14 cellular contexts compared by ENCODE assay signal in genomic region chrX:8037593-8038348, GRCh38.
DNase-seq lines count a peak whose midpoint lies in the region; ATAC-seq, FAIRE-seq and TF ChIP-seq lines count a peak whose summit lies in the region.
"Had no signal": no experiment of that assay in that cellular context is flagged by ENCODE, and none has a peak within 500 bp of the region (broad histone marks: within the 10 kb centered on the region; RNA-seq: fewer than 3 reads in every experiment).

No MANE protein-coding gene starts in this region.

- POLR2A ChIA-PET in H1 (lab: Charles Lee; ENCODE audit: partially characterized antibody) = no interaction called here

- no peak overlapping the region for H3K23ac ChIP-seq in H1 (ENCODE audit: insufficient read length)

- no peak overlapping the region for H3K56ac ChIP-seq in H1 (replicated peaks; ENCODE audit: insufficient read length, low read depth, low read length)

- peak overlapping the region; percentile 72 for H3K4me3 Mint-ChIP-seq in activated T-cell treated with anti-CD3 and anti-CD28 coated beads, Interleukin-2, amount 50 U/mL, for 4 hours
- H3K4me3 Mint-ChIP-seq: dendritic cell treated with granulocyte-macrophage colony-stimulating factor and Interleukin-4, amounts not matched to agents 40 ng/mL and 50 ng/mL, for 4 days had no signal

- H3K18ac ChIP-seq in H1 (ENCODE audit: extremely low read depth, low read length) = no peak overlapping the region

- peak overlapping the region; percentile 86 for H3K4me2 ChIP-seq in MM.1S (ENCODE audit: low read depth, low read length)
- no peak overlapping the region for H3K4me2 ChIP-seq in H1 (ENCODE audit: insufficient read depth in 1 of 2, low read depth in 2 of 2, low read length in 2 of 2)

- H3K79me2 ChIP-seq in MM.1S (ENCODE audit: low read length) = no peaks in the 10 kb centered on the region
- no peaks in the 10 kb centered on the region for H3K79me2 ChIP-seq in H1 (ENCODE audit: control insufficient read depth in 1 of 2, insufficient read depth in 2 of 2, low read length in 2 of 2)

- no peaks in the 10 kb centered on the region for H3K27me3 Mint-ChIP-seq in activated T-cell treated with anti-CD3 and anti-CD28 coated beads, Interleukin-2, amount 50 U/mL, for 4 hours (ENCODE audit: low read depth)
- H3K27me3 Mint-ChIP-seq: dendritic cell treated with granulocyte-macrophage colony-stimulating factor and Interleukin-4, amounts not matched to agents 40 ng/mL and 50 ng/mL, for 4 days had no signal

- no peaks in the 10 kb centered on the region for H3K9me2 ChIP-seq in MM.1S (replicated peaks; ENCODE audit: insufficient read depth, low read length)

- no peaks in the 10 kb centered on the region for H3K36me3 Mint-ChIP-seq in activated T-cell treated with anti-CD3 and anti-CD28 coated beads, Interleukin-2, amount 50 U/mL, for 4 hours (ENCODE audit: insufficient read depth)

- WGBS in H1 (ENCODE audit: extremely low coverage in 1 of 2, insufficient coverage in 1 of 2, insufficient read length in 1 of 2, insufficient replicate concordance in 2 of 2, low coverage in 1 of 2, low lambda C conversion rate in 2 of 2, missing lambda C conversion rate in 1 of 2), 2 experiments = 95% methylated on average over 8 of the region's 8 CpGs; no CpG with 5 or more reads in 1 of the 2 experiments
- 39 to 50% (median 44%) methylated on average over 8 of the region's 8 CpGs for WGBS in small intestine, 3 donors

- no peaks in the 10 kb centered on the region for H3K79me1 ChIP-seq in H1 (ENCODE audit: low read depth, low read length)

- no peaks in the 10 kb centered on the region for H3K36me3 ChIP-seq in MM.1S (replicated peaks; ENCODE audit: insufficient read depth, low read length)
- no peaks in the 10 kb centered on the region for H3K36me3 ChIP-seq in H1 (ENCODE audit: control insufficient read depth in 2 of 4, insufficient read depth in 4 of 4, low read length in 3 of 4)
- H3K36me3 ChIP-seq in small intestine (ENCODE audit: control insufficient read depth in 2 of 2, insufficient read depth in 2 of 2, low read length in 2 of 2) = no peaks in the 10 kb centered on the region

- H3K4me1 ChIP-seq in MM.1S (ENCODE audit: low read length) (peaks cover 16% of the 10 kb centered on the region), H1 (replicated peaks in 1 of 4; ENCODE audit: control insufficient read depth in 3 of 4, insufficient read depth in 4 of 4, low read length in 3 of 4) (peaks cover 0 to 12% (median 3%) of the 10 kb centered on the region in 4 experiments; a peak in 3 of 7 replicates), small intestine (ENCODE audit: control insufficient read depth in 2 of 2, insufficient read depth in 1 of 2, low read depth in 1 of 2, low read length in 1 of 2) (peaks cover 0 to 3% of the 10 kb centered on the region in 2 donors)

- peaks cover 18% of the 10 kb centered on the region for H3K4me1 Mint-ChIP-seq in activated T-cell treated with anti-CD3 and anti-CD28 coated beads, Interleukin-2, amount 50 U/mL, for 4 hours (ENCODE audit: low read depth)

- H4K5ac ChIP-seq in H1 (ENCODE audit: insufficient read length, low read depth, low read length) = no peak overlapping the region

- H3K27ac ChIP-seq in MM.1S (ENCODE audit: low read length) = peak overlapping the region; percentile 25; the same call in 1 of the 2 replicates
- no peak overlapping the region for H3K27ac ChIP-seq in H1 (ENCODE audit: low read depth, low read length)
- no peak overlapping the region for H3K27ac ChIP-seq in small intestine (ENCODE audit: low read depth in 1 of 2, low read length in 1 of 2)

- H3K27me3 ChIP-seq in MM.1S (replicated peaks; ENCODE audit: insufficient read depth, low read length) (no peaks in the 10 kb centered on the region), H1 (replicated peaks in 1 of 4; ENCODE audit: control insufficient read depth in 3 of 4, extremely low read depth in 1 of 4, insufficient read depth in 3 of 4, low read length in 3 of 4) (no peaks in the 10 kb centered on the region), small intestine (ENCODE audit: control insufficient read depth in 2 of 2, insufficient read depth in 2 of 2, low read length in 2 of 2) (no peaks in the 10 kb centered on the region)

- no peak for DNase-seq in activated T-cell treated with anti-CD3 and anti-CD28 coated beads, Interleukin-2, amount 50 U/mL, for 4 hours
- DNase-seq in activated T-cell treated with anti-CD3 and anti-CD28 coated beads, Interleukin-2, amount 50 U/mL, for 1 hour = no peak
- DNase-seq in MM.1S = peak; percentile 70
- DNase-seq in H1 (ENCODE audit: low read depth in 1 of 2, low spot score in 2 of 2) = no peak
- peak; percentile 8 for DNase-seq in small intestine
- DNase-seq in ureter (ENCODE audit: low spot score) = no peak
- DNase-seq: activated CD4-positive, alpha-beta T cell treated with anti-CD3 and anti-CD28 coated beads, Interleukin-2, amount 50 U/mL, for 48 hours; GDM1; NCI-H1694 treated with DMSO at 0.1 percent for 48 hours; nucleus accumbens had no signal

- no peak overlapping the region for H3K9ac ChIP-seq in MM.1S (ENCODE audit: low read length)
- H3K9ac ChIP-seq in H1 (replicated peaks in 1 of 4; ENCODE audit: extremely low read depth in 1 of 4, low read depth in 3 of 4, low read length in 3 of 4) = no peak overlapping the region

- CTCF ChIA-PET in H1 (lab: Charles Lee; ENCODE audit: partially characterized antibody) = no interaction called here

- no peaks in the 10 kb centered on the region for H3K9me3 Mint-ChIP-seq in activated T-cell treated with anti-CD3 and anti-CD28 coated beads, Interleukin-2, amount 50 U/mL, for 4 hours
- H3K9me3 Mint-ChIP-seq: dendritic cell treated with granulocyte-macrophage colony-stimulating factor and Interleukin-4, amounts not matched to agents 40 ng/mL and 50 ng/mL, for 4 days had no signal

- no peak overlapping the region for H4K8ac ChIP-seq in H1 (ENCODE audit: extremely low read depth, insufficient read depth, low read length)

- no peak overlapping the region for H4K91ac ChIP-seq in H1 (replicated peaks; ENCODE audit: insufficient read length, low read length)

- peak overlapping the region; percentile 56 for H3K4me3 ChIP-seq in MM.1S (ENCODE audit: low read length)
- no peak overlapping the region for H3K4me3 ChIP-seq in H1 (ENCODE audit: extremely low read depth in 1 of 4, insufficient read depth in 2 of 4, low read depth in 3 of 4, low read length in 4 of 4)
- H3K4me3 ChIP-seq in small intestine (ENCODE audit: low read depth in 1 of 2, low read length in 2 of 2) = no peak overlapping the region

- no peak overlapping the region for H2BK20ac ChIP-seq in H1 (ENCODE audit: low read length)

- H2AFZ ChIP-seq in MM.1S (ENCODE audit: low read length) (peak overlapping the region; percentile 56; the same call in 1 of the 2 replicates), H1 (ENCODE audit: low read length) (no peak overlapping the region)

- no peak overlapping the region for H3K4ac ChIP-seq in H1 (replicated peaks; ENCODE audit: insufficient read length, low read depth, low read length)

- H2AK5ac ChIP-seq in H1 (ENCODE audit: low read depth, low read length) = no peak overlapping the region

- no peaks in the 10 kb centered on the region for H4K20me1 ChIP-seq in MM.1S (ENCODE audit: insufficient read depth, low read length)
- no peaks in the 10 kb centered on the region for H4K20me1 ChIP-seq in H1 (replicated peaks in 1 of 2; ENCODE audit: control insufficient read depth in 1 of 2, insufficient read depth in 2 of 2, low read length in 2 of 2)

- no peak overlapping the region for H2BK15ac ChIP-seq in H1 (ENCODE audit: low read length)

- H2BK12ac ChIP-seq in H1 (ENCODE audit: low read depth, low read length) = no peak overlapping the region

- TF ChIP-seq POLR2A in H1 (IDR thresholded peaks at IDR 0.05; ENCODE audit: control extremely low read depth in 1 of 2, low read depth in 2 of 2, low read length in 2 of 2) = no peak

- FAIRE-seq in H1 (lab: Jason Lieb, UNC) (peak; percentile 90), small intestine (lab: Jason Lieb, UNC) (no peak)
- FAIRE-seq: frontal cortex had no signal

- TF ChIP-seq CTCF in MM.1S (IDR thresholded peaks at IDR 0.05; ENCODE audit: low read length) = no peak
- TF ChIP-seq CTCF in H1 (IDR thresholded peaks at IDR 0.05; ENCODE audit: control extremely low read depth in 1 of 3, insufficient read depth in 1 of 3, low read depth in 1 of 3, low read length in 3 of 3) = no peak

- peaks cover 4% of the 10 kb centered on the region; the same call in 1 of the 2 replicates for H3K23me2 ChIP-seq in H1 (ENCODE audit: low read depth, low read length)

- H3F3A ChIP-seq in MM.1S (ENCODE audit: insufficient read depth, low read length) = no peaks in the 10 kb centered on the region

- no peak for TF ChIP-seq EP300 in H1 (IDR thresholded peaks at IDR 0.05; ENCODE audit: borderline replicate concordance in 1 of 2, low read depth in 2 of 2, low read length in 2 of 2)

- no peak overlapping the region for H2BK5ac ChIP-seq in H1 (ENCODE audit: low read depth, low read length)

- no peak overlapping the region for H3K14ac ChIP-seq in H1 (ENCODE audit: insufficient read length)

- no peak for ATAC-seq in activated T-cell treated with anti-CD3 and anti-CD28 coated beads, Interleukin-2, amount 50 U/mL, for 4 hours
- ATAC-seq in GM21529 (IDR thresholded peaks at IDR 0.05; ENCODE audit: unreplicated experiment) = no peak
- ATAC-seq in GM18502 (IDR thresholded peaks at IDR 0.05; ENCODE audit: poor library complexity, unreplicated experiment) = no peak

- H2BK120ac ChIP-seq in H1 (replicated peaks; ENCODE audit: low read depth, low read length) = no peak overlapping the region

- peak; percentile 9 to 36; a peak in 2 of 4 replicates for TF ChIP-seq RAD21 in H1 (IDR thresholded peaks at IDR 0.05 in 1 of 2, conservative IDR thresholded peaks at IDR 0.05 in 1 of 2; ENCODE audit: low read depth in 2 of 2, low read length in 2 of 2)

- H3K9me3 ChIP-seq in MM.1S (replicated peaks; ENCODE audit: insufficient read depth, low read length) (no peaks in the 10 kb centered on the region), H1 (ENCODE audit: insufficient read depth in 2 of 2, low read depth in 1 of 2, low read length in 1 of 2) (no peaks in the 10 kb centered on the region), small intestine (ENCODE audit: control insufficient read depth, low read depth) (no peaks in the 10 kb centered on the region)

TF ChIP-seq in H1, 55 proteins besides CTCF, POLR2A, EP300 and RAD21 (continues in another document):
- TF ChIP-seq HDAC2 (IDR thresholded peaks at IDR 0.05; ENCODE audit: borderline replicate concordance in 1 of 2, low read depth in 2 of 2, low read length in 2 of 2) = no peak
- TF ChIP-seq, protein P1, sequence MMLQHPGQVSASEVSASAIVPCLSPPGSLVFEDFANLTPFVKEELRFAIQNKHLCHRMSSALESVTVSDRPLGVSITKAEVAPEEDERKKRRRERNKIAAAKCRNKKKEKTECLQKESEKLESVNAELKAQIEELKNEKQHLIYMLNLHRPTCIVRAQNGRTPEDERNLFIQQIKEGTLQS (IDR thresholded peaks at IDR 0.05; ENCODE audit: insufficient read depth, low read depth, low read length) = no peak
- no peak for TF ChIP-seq GABPA (IDR thresholded peaks at IDR 0.05; ENCODE audit: borderline replicate concordance, insufficient read depth, low read length)
- TF ChIP-seq POLR2AphosphoS5 (IDR thresholded peaks at IDR 0.05; ENCODE audit: low read depth, low read length) = no peak
- TF ChIP-seq SRF (IDR thresholded peaks at IDR 0.05; ENCODE audit: low read depth, low read length) = no peak
- TF ChIP-seq SUZ12 (IDR thresholded peaks at IDR 0.05; ENCODE audit: low read length) = no peak

Comparison
In these comparisons a context has a peak if more than half of its experiments do, and no peak if none do; other contexts are left out.
1. DNase-seq: peak in MM.1S (single experiment) and small intestine (single experiment); none in activated T-cell treated with anti-CD3 and anti-CD28 coated beads, Interleukin-2, amount 50 U/mL, for 4 hours (single experiment), activated T-cell treated with anti-CD3 and anti-CD28 coated beads, Interleukin-2, amount 50 U/mL, for 1 hour (single experiment), H1 (0 of 2) and ureter (single experiment).